Comparison of ENCODE assay signal across 32 cellular contexts in the genomic region with DNA sequence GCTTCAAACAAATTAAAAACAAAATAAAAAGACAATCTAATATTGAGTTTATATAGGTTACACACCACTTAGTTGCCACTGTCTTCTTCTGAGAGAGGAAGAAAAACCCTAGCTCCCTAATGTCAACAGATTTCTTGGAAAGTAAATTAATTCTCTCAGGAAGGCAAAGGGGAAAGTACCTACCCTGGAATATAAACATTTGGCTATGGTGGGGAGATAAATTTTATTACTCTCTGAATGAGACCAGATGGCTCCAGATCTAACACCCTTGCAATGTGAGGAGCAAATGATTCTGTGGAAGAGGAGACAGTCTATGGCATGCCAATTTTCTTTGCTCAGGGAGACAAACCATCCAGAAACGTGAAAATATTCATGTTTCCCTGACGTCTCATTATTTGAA. TPM values are rescaled to one million over a fixed set of nuclear protein-coding genes. Genes with fewer than 3 reads are reported as not detected.
"Had no signal": no experiment of that assay in that cellular context is flagged by ENCODE, and none has a peak within 500 bp of the region (broad histone marks: within the 10 kb centered on the region; RNA-seq: fewer than 3 reads in every experiment).

No MANE protein-coding gene starts in this region.

- H3K4me3 ChIP-seq: coronary artery, dorsolateral prefrontal cortex, esophagus muscularis mucosa, gastrocnemius medialis, heart left ventricle had no signal

- H3K27ac ChIP-seq: brain microvascular endothelial cell, coronary artery, dorsolateral prefrontal cortex, esophagus muscularis mucosa, foreskin keratinocyte, gastrocnemius medialis, heart left ventricle had no signal

- H3K36me3 Mint-ChIP-seq: activated CD4-positive, alpha-beta memory T cell treated with anti-CD3 and anti-CD28 coated beads for 36 hours; activated CD8-positive, alpha-beta memory T cell treated with anti-CD3 and anti-CD28 coated beads, Interleukin-2, amount 10 ng/mL, durations not matched to agents 7 days and 5 days; activated naive CD4-positive, alpha-beta T cell treated with anti-CD3 and anti-CD28 coated beads, Interleukin-2, amount 50 U/mL, for 72 hours had no signal

- H3K9me3 ChIP-seq: esophagus muscularis mucosa, gastrocnemius medialis, heart left ventricle had no signal

- H3K4me3 Mint-ChIP-seq: activated CD4-positive, alpha-beta memory T cell treated with anti-CD3 and anti-CD28 coated beads for 36 hours; activated CD4-positive, alpha-beta T cell treated with anti-CD3 and anti-CD28 coated beads for 36 hours; activated CD4-positive, alpha-beta T cell treated with anti-CD3 and anti-CD28 coated beads, Interleukin-2, amount 10 ng/mL, durations not matched to agents 24 days and 14 days; activated CD8-positive, alpha-beta memory T cell treated with anti-CD3 and anti-CD28 coated beads, Interleukin-2, amount 10 ng/mL, durations not matched to agents 7 days and 5 days; activated CD8-positive, alpha-beta T cell treated with anti-CD3 and anti-CD28 coated beads, Interleukin-2, amount 10 ng/mL, durations not matched to agents 7 days and 5 days; activated naive CD4-positive, alpha-beta T cell treated with anti-CD3 and anti-CD28 coated beads, Interleukin-2, amount 10 ng/mL, durations not matched to agents 7 days and 5 days; activated T-cell treated with anti-CD3 and anti-CD28 coated beads, Interleukin-2, amount 50 U/mL, for 72 hours; central memory CD8-positive, alpha-beta T cell; dendritic cell treated with granulocyte-macrophage colony-stimulating factor and Interleukin-4, amounts not matched to agents 40 ng/mL and 50 ng/mL, for 4 days; endodermal cell had no signal

- H3K4me1 Mint-ChIP-seq: central memory CD8-positive, alpha-beta T cell; endodermal cell had no signal

- ATAC-seq: activated CD4-positive, alpha-beta T cell treated with anti-CD3 and anti-CD28 coated beads for 36 hours; activated CD8-positive, alpha-beta memory T cell treated with anti-CD3 and anti-CD28 coated beads, Interleukin-2, amount 10 ng/mL, durations not matched to agents 7 days and 5 days; activated CD8-positive, alpha-beta T cell treated with anti-CD3 and anti-CD28 coated beads, Interleukin-2, amount 10 ng/mL, durations not matched to agents 7 days and 5 days; activated naive CD4-positive, alpha-beta T cell treated with anti-CD3 and anti-CD28 coated beads, Interleukin-2, amount 50 U/mL, for 72 hours; activated T-cell treated with anti-CD3 and anti-CD28 coated beads, Interleukin-2, amount 50 U/mL, for 72 hours; foreskin keratinocyte; gastrocnemius medialis; heart left ventricle had no signal

- H3K36me3 ChIP-seq: brain microvascular endothelial cell, esophagus muscularis mucosa, gastrocnemius medialis, heart left ventricle had no signal

- H3K27ac Mint-ChIP-seq: activated CD4-positive, alpha-beta memory T cell treated with anti-CD3 and anti-CD28 coated beads for 36 hours; activated CD4-positive, alpha-beta T cell treated with anti-CD3 and anti-CD28 coated beads for 36 hours; activated CD4-positive, alpha-beta T cell treated with anti-CD3 and anti-CD28 coated beads, Interleukin-2, amount 10 ng/mL, durations not matched to agents 24 days and 14 days; activated CD8-positive, alpha-beta memory T cell treated with anti-CD3 and anti-CD28 coated beads, Interleukin-2, amount 10 ng/mL, durations not matched to agents 7 days and 5 days; activated CD8-positive, alpha-beta T cell treated with anti-CD3 and anti-CD28 coated beads, Interleukin-2, amount 10 ng/mL, durations not matched to agents 7 days and 5 days; activated naive CD4-positive, alpha-beta T cell treated with anti-CD3 and anti-CD28 coated beads, Interleukin-2, amount 10 ng/mL, durations not matched to agents 7 days and 5 days; activated naive CD4-positive, alpha-beta T cell treated with anti-CD3 and anti-CD28 coated beads, Interleukin-2, amount 50 U/mL, for 72 hours; activated T-cell treated with anti-CD3 and anti-CD28 coated beads, Interleukin-2, amount 50 U/mL, for 72 hours; dendritic cell treated with granulocyte-macrophage colony-stimulating factor and Interleukin-4, amounts not matched to agents 40 ng/mL and 50 ng/mL, for 4 days; endodermal cell had no signal

- H3K9me3 Mint-ChIP-seq: activated CD4-positive, alpha-beta memory T cell treated with anti-CD3 and anti-CD28 coated beads for 36 hours; activated CD4-positive, alpha-beta T cell treated with anti-CD3 and anti-CD28 coated beads, Interleukin-2, amount 10 ng/mL, durations not matched to agents 24 days and 14 days; activated naive CD4-positive, alpha-beta T cell treated with anti-CD3 and anti-CD28 coated beads, Interleukin-2, amount 10 ng/mL, durations not matched to agents 7 days and 5 days; activated naive CD4-positive, alpha-beta T cell treated with anti-CD3 and anti-CD28 coated beads, Interleukin-2, amount 50 U/mL, for 72 hours; activated T-cell treated with anti-CD3 and anti-CD28 coated beads, Interleukin-2, amount 50 U/mL, for 72 hours; central memory CD8-positive, alpha-beta T cell; dendritic cell treated with granulocyte-macrophage colony-stimulating factor and Interleukin-4, amounts not matched to agents 40 ng/mL and 50 ng/mL, for 4 days; endodermal cell had no signal

- H3K4me1 ChIP-seq: gastrocnemius medialis had no signal

- DNase-seq: activated CD4-positive, alpha-beta memory T cell treated with anti-CD3 and anti-CD28 coated beads for 36 hours; activated CD4-positive, alpha-beta T cell treated with anti-CD3 and anti-CD28 coated beads for 36 hours; activated CD4-positive, alpha-beta T cell treated with anti-CD3 and anti-CD28 coated beads, Interleukin-2, amount 10 ng/mL, durations not matched to agents 24 days and 14 days; activated CD4-positive, CD25-positive, alpha-beta regulatory T cell; activated CD4-positive, CD25-positive, alpha-beta regulatory T cell treated with anti-CD3 and anti-CD28 coated beads, Interleukin-2, amount 50 U/mL, for 72 hours; activated CD8-positive, alpha-beta memory T cell treated with anti-CD3 and anti-CD28 coated beads, Interleukin-2, amount 10 ng/mL, durations not matched to agents 7 days and 5 days; activated CD8-positive, alpha-beta memory T cell treated with anti-CD3 and anti-CD28 coated beads, Interleukin-2, amount 50 U/mL, for 4 hours; activated CD8-positive, alpha-beta T cell treated with anti-CD3 and anti-CD28 coated beads, Interleukin-2, amount 10 ng/mL, durations not matched to agents 7 days and 5 days; activated gamma-delta T cell; activated naive CD4-positive, alpha-beta T cell; activated naive CD4-positive, alpha-beta T cell treated with anti-CD3 and anti-CD28 coated beads, Interleukin-2, amount 10 ng/mL, durations not matched to agents 7 days and 5 days; activated T-cell treated with anti-CD3 and anti-CD28 coated beads, Interleukin-2, amount 50 U/mL, for 1 hour; activated T-cell treated with anti-CD3 and anti-CD28 coated beads, Interleukin-2, amount 50 U/mL, for 72 hours; amniotic stem cell; anterior cingulate cortex; brain microvascular endothelial cell; dorsolateral prefrontal cortex; effector memory CD4-positive, alpha-beta T cell; endodermal cell; erythroblast; foreskin keratinocyte; gastrocnemius medialis; glutamatergic neuron; heart left ventricle; T-helper 2 cell had no signal

RNA-seq across cellular contexts. Expression of a gene that starts 4.3 kb away (rescaled TPM):
- total RNA-seq: activated CD4-positive, alpha-beta memory T cell treated with anti-CD3 and anti-CD28 coated beads for 36 hours; activated CD4-positive, alpha-beta T cell treated with anti-CD3 and anti-CD28 coated beads for 36 hours; activated CD4-positive, alpha-beta T cell treated with anti-CD3 and anti-CD28 coated beads, Interleukin-2, amount 10 ng/mL, durations not matched to agents 24 days and 14 days; activated CD8-positive, alpha-beta memory T cell treated with anti-CD3 and anti-CD28 coated beads for 36 hours; activated CD8-positive, alpha-beta memory T cell treated with anti-CD3 and anti-CD28 coated beads, Interleukin-2, amount 10 ng/mL, durations not matched to agents 7 days and 5 days; activated CD8-positive, alpha-beta T cell treated with anti-CD3 and anti-CD28 coated beads, Interleukin-2, amount 10 ng/mL, durations not matched to agents 7 days and 5 days; activated naive CD4-positive, alpha-beta T cell treated with anti-CD3 and anti-CD28 coated beads, Interleukin-2, amount 50 U/mL, for 72 hours; activated T-cell treated with anti-CD3 and anti-CD28 coated beads, Interleukin-2, amount 50 U/mL, for 72 hours; T-helper 1 cell treated with Interleukin-12 subunit alpha and Interleukin-12 subunit beta and Interleukin-4 antibody, amounts not matched to agents 30 ng/mL and 1 ng/mL, for 36 hours had no signal
